16 cellular contexts compared by ENCODE assay signal in the genomic region with DNA sequence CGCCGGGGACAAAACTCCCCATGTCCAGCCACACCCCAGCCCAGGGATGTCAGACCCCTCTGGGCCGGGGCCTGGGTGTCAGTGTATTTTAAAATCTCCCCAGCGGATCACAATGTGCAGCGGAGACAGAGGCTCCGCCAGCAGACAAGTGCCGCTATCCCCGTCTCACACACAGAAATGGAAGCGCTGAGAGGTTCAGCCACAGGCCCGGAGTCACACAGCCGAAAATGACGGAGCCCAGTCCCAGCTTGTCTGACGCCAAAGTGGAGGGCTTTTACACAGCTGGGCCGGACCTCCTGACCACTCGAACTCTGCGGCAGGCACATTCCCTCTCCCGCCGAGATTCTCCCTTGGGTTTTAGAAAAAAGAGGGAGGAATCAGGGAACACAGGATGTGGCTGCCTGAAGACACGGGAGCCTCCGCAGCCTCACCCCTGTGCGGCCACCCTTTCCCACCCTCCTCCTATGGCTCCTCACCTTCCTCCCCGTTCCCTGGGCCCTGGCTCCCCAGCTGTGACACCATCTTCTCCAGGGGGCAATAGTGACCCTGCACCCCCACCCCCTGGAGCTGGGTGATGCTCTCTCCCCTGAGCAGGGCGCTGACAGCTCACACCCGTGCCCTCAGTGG. TPM values are rescaled to one million over a fixed set of nuclear protein-coding genes. Genes with fewer than 3 reads are reported as not detected.
DNase-seq lines count a peak whose midpoint lies in the region; ATAC-seq and TF ChIP-seq lines count a peak whose summit lies in the region.
"Had no signal": no experiment of that assay in that cellular context is flagged by ENCODE, and none has a peak within 500 bp of the region (broad histone marks: within the 10 kb centered on the region; RNA-seq: fewer than 3 reads in every experiment).

No MANE protein-coding gene starts in this region.

- no peaks in the 10 kb centered on the region for H3K9me3 Mint-ChIP-seq in activated CD4-positive, alpha-beta T cell treated with anti-CD3 and anti-CD28 coated beads, Interleukin-2, amount 10 ng/mL, durations not matched to agents 7 days and 5 days
- H3K9me3 Mint-ChIP-seq in neural crest cell (no peaks in the 10 kb centered on the region), type B pancreatic cell (no peaks in the 10 kb centered on the region)
- H3K9me3 Mint-ChIP-seq: CD4-positive, alpha-beta T cell had no signal

- no peaks in the 10 kb centered on the region for H3K4me1 Mint-ChIP-seq in activated CD4-positive, alpha-beta T cell treated with anti-CD3 and anti-CD28 coated beads, Interleukin-2, amount 10 ng/mL, durations not matched to agents 7 days and 5 days
- H3K4me1 Mint-ChIP-seq in neural crest cell (peaks cover 9% of the 10 kb centered on the region), type B pancreatic cell (ENCODE audit: unreplicated experiment) (no peaks in the 10 kb centered on the region)
- H3K4me1 Mint-ChIP-seq: B cell had no signal

- no peaks in the 10 kb centered on the region for H3K36me3 Mint-ChIP-seq in activated CD4-positive, alpha-beta T cell treated with anti-CD3 and anti-CD28 coated beads, Interleukin-2, amount 10 ng/mL, durations not matched to agents 7 days and 5 days (ENCODE audit: low read depth)
- H3K36me3 Mint-ChIP-seq in neural crest cell (ENCODE audit: low read depth) (no peaks in the 10 kb centered on the region), type B pancreatic cell (no peaks in the 10 kb centered on the region)

- ATAC-seq in left lobe of liver (peak; percentile 5), HG02588 (IDR thresholded peaks at IDR 0.05; ENCODE audit: unreplicated experiment) (no peak)

- CTCF ChIA-PET in activated CD4-positive, alpha-beta T cell treated with anti-CD3 and anti-CD28 coated beads, Interleukin-2, amount 10 ng/mL, durations not matched to agents 7 days and 5 days (lab: Charles Lee), result no interaction called here

- H3K4me3 Mint-ChIP-seq in activated CD4-positive, alpha-beta T cell treated with anti-CD3 and anti-CD28 coated beads, Interleukin-2, amount 10 ng/mL, durations not matched to agents 7 days and 5 days, result no peak overlapping the region
- H3K4me3 Mint-ChIP-seq in neural crest cell (no peak overlapping the region), type B pancreatic cell (no peak overlapping the region)
- H3K4me3 Mint-ChIP-seq: B cell; CD4-positive, alpha-beta T cell; HFFc6 had no signal

- DNase-seq in activated CD4-positive, alpha-beta T cell treated with anti-CD3 and anti-CD28 coated beads, Interleukin-2, amount 10 ng/mL, durations not matched to agents 7 days and 5 days, result no peak
- DNase-seq in activated CD4-positive, alpha-beta T cell treated with anti-CD3 and anti-CD28 coated beads for 4 hours, result no peak
- DNase-seq in left lobe of liver (ENCODE audit: low spot score) (no peak), neural crest cell (ENCODE audit: low read depth, low spot score) (no peak), type B pancreatic cell (ENCODE audit: extremely low spot score, unreplicated experiment) (no peak), mesenteric fat pad (ENCODE audit: low spot score) (no peak)
- DNase-seq: ACHN; C1 segment of cervical spinal cord; Calu3; CD4-positive, alpha-beta T cell; DMS 273 treated with DMSO at 0.1 percent for 48 hours; HCEC 1CT; HFFc6 had no signal

- H3K27ac Mint-ChIP-seq in activated CD4-positive, alpha-beta T cell treated with anti-CD3 and anti-CD28 coated beads, Interleukin-2, amount 10 ng/mL, durations not matched to agents 7 days and 5 days, result peak overlapping the region; percentile 19
- H3K27ac Mint-ChIP-seq in neural crest cell (ENCODE audit: unreplicated experiment) (peak overlapping the region; percentile 93), type B pancreatic cell (peak overlapping the region; percentile 17)
- H3K27ac Mint-ChIP-seq: B cell; CD4-positive, alpha-beta T cell; HFFc6 had no signal

- no peaks in the 10 kb centered on the region for H3K27me3 Mint-ChIP-seq in activated CD4-positive, alpha-beta T cell treated with anti-CD3 and anti-CD28 coated beads, Interleukin-2, amount 10 ng/mL, durations not matched to agents 7 days and 5 days
- no peaks in the 10 kb centered on the region for H3K27me3 Mint-ChIP-seq in neural crest cell (ENCODE audit: low read depth)
- no peaks in the 10 kb centered on the region for H3K27me3 Mint-ChIP-seq in type B pancreatic cell
- H3K27me3 Mint-ChIP-seq: B cell; CD4-positive, alpha-beta T cell had no signal

- no peak for TF ChIP-seq CTCF in neural crest cell (conservative IDR thresholded peaks at IDR 0.05)
- no peak for TF ChIP-seq CTCF in type B pancreatic cell (conservative IDR thresholded peaks at IDR 0.05)

- POLR2A ChIA-PET in activated CD4-positive, alpha-beta T cell treated with anti-CD3 and anti-CD28 coated beads, Interleukin-2, amount 10 ng/mL, durations not matched to agents 7 days and 5 days (lab: Charles Lee), result no interaction called here

RNA-seq across cellular contexts. Expression of gene OSGIN1, which starts 6.8 kb away (rescaled TPM):
- total RNA-seq in activated CD4-positive, alpha-beta T cell treated with anti-CD3 and anti-CD28 coated beads, Interleukin-2, amount 10 ng/mL, durations not matched to agents 7 days and 5 days, result under 1 TPM; 0.48 to 0.77 TPM
- total RNA-seq in left lobe of liver (89.4 TPM), neural crest cell (2.4 and 3.0 TPM in 2 replicates), type B pancreatic cell (ENCODE audit: low replicate concordance) (4.0 and 15.5 TPM in 2 replicates), mesenteric fat pad (30.9 TPM)

RNA-seq across cellular contexts. Expression of gene NECAB2, which starts 21.8 kb away (rescaled TPM):
- total RNA-seq in activated CD4-positive, alpha-beta T cell treated with anti-CD3 and anti-CD28 coated beads, Interleukin-2, amount 10 ng/mL, durations not matched to agents 7 days and 5 days, result not detected
- 12.9 TPM for total RNA-seq in left lobe of liver
- total RNA-seq in neural crest cell, result 16.2 and 19.6 TPM in 2 replicates
- total RNA-seq in type B pancreatic cell (ENCODE audit: low replicate concordance), result 1.5 and 6.5 TPM in 2 replicates
- 1.5 TPM for total RNA-seq in mesenteric fat pad
- total RNA-seq: B cell; CD4-positive, alpha-beta T cell; Daoy had no signal

RNA-seq across cellular contexts. Expression of gene MLYCD, which starts 47.4 kb away (rescaled TPM):
- total RNA-seq in activated CD4-positive, alpha-beta T cell treated with anti-CD3 and anti-CD28 coated beads, Interleukin-2, amount 10 ng/mL, durations not matched to agents 7 days and 5 days, result 1 to 10 TPM; 5.3 TPM
- total RNA-seq in left lobe of liver (17.1 TPM), neural crest cell (5.2 and 5.5 TPM in 2 replicates), type B pancreatic cell (ENCODE audit: low replicate concordance) (6.4 and 7.1 TPM in 2 replicates), mesenteric fat pad (10.4 TPM)

Comparison
In these comparisons a context has a peak if more than half of its experiments do, and no peak if none do; other contexts are left out.
1. H3K27ac Mint-ChIP-seq: peak in every context shown above with its lines; median percentile 93 in neural crest cell; 19 in activated CD4-positive, alpha-beta T cell treated with anti-CD3 and anti-CD28 coated beads, Interleukin-2, amount 10 ng/mL, durations not matched to agents 7 days and 5 days; 17 in type B pancreatic cell.